ENCODE assay signal across 27 cellular contexts in the genomic region with DNA sequence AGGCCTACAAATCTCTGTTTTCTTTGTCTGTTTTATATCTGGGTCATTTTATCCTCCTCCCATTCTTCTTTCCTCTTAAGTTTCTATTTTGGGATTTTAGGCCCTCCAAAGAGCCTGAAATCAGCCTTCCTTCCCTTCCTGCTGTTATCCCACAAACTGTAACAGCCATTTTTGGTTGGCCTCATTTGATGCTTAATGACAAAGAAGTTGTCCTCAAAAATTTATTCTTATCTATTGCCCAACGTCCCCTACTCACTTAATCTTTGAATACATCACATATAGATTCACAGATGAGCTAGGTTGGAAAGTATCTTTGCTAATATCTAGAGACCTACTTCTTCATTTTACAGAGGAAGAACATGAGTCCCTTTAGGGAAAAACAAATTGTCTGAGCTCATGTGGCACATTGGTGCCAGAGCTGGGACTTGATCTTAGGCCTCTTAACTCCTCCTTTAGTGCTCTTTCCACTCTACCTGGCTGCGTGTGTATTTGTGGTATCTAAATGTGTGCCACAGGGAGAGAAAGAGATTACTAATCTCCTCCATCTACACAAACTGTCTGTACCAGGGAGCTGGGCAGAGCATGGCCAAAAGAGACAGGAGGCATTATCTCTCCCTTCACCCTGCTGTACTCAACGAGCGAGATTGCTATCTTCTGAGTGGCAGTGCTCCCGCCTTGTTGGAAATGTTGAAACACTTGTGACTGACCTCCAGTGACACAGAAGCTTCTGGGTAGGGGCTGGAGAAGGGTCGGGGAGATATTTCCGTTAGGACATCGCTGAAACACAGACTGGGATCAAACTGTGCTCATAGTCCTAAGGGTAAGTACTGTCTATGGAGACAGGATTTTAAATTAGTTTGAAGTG. TPM values are rescaled to one million over a fixed set of nuclear protein-coding genes. Genes with fewer than 3 reads are reported as not detected.
DNase-seq lines count a peak whose midpoint lies in the region; ATAC-seq and TF ChIP-seq lines count a peak whose summit lies in the region.
"Had no signal": no experiment of that assay in that cellular context is flagged by ENCODE, and none has a peak within 500 bp of the region (broad histone marks: within the 10 kb centered on the region; RNA-seq: fewer than 3 reads in every experiment).

No MANE protein-coding gene starts in this region.

- POLR2A ChIA-PET in SK-N-SH (lab: Yijun Ruan, JAX), result no interaction called here
- POLR2A ChIA-PET in activated B cell treated with CpG ODN at 0.5 μM for 24 hours (lab: Charles Lee), result interaction anchor here (0.6 to 2.9 kb wide), 8 partner anchors 16 to 48 kb away, joined by 3 to 12 read pairs (median 4); no protein-coding TSS in a partner anchor

- TF ChIP-seq CTCF in SK-N-SH (IDR thresholded peaks at IDR 0.05) (no peak), activated B cell treated with CpG ODN at 0.5 μM for 24 hours (IDR thresholded peaks at IDR 0.05) (no peak), uterus (IDR thresholded peaks at IDR 0.05) (no peak)

- no peak overlapping the region for H3K4me3 ChIP-seq in SK-N-SH (ENCODE audit: low read depth in 2 of 2, low read length in 1 of 2)
- H3K4me3 ChIP-seq in uterus, result no peak overlapping the region
- H3K4me3 ChIP-seq: heart left ventricle, left lung, upper lobe of left lung had no signal

- H3K4me3 Mint-ChIP-seq in activated B cell treated with CpG ODN at 0.5 μM for 24 hours, result no peak overlapping the region
- H3K4me3 Mint-ChIP-seq: activated T-cell treated with anti-CD3 and anti-CD28 coated beads, Interleukin-2, amount 50 U/mL, for 4 hours; IgD-negative memory B cell had no signal

- no peak overlapping the region for H3K9ac ChIP-seq in SK-N-SH

- H3K9me3 Mint-ChIP-seq in activated B cell treated with CpG ODN at 0.5 μM for 24 hours, result no peaks in the 10 kb centered on the region
- H3K9me3 Mint-ChIP-seq: activated T-cell treated with anti-CD3 and anti-CD28 coated beads, Interleukin-2, amount 50 U/mL, for 4 hours; IgD-negative memory B cell had no signal

- H3K9me3 ChIP-seq in SK-N-SH (no peaks in the 10 kb centered on the region), uterus (no peaks in the 10 kb centered on the region)
- H3K9me3 ChIP-seq: heart left ventricle, left lung, upper lobe of left lung had no signal

- 69% methylated on average over 8 of the region's 8 CpGs for WGBS in SK-N-SH (ENCODE audit: low lambda C conversion rate)

- H3K27me3 Mint-ChIP-seq in activated B cell treated with CpG ODN at 0.5 μM for 24 hours, result no peaks in the 10 kb centered on the region
- H3K27me3 Mint-ChIP-seq: IgD-negative memory B cell had no signal

- H3K27ac Mint-ChIP-seq in activated B cell treated with CpG ODN at 0.5 μM for 24 hours, result peak overlapping the region; percentile 85
- H3K27ac Mint-ChIP-seq: IgD-negative memory B cell had no signal

- no peak overlapping the region for H2AFZ ChIP-seq in SK-N-SH (ENCODE audit: low read depth)

- H4K20me1 ChIP-seq in SK-N-SH (ENCODE audit: insufficient read depth), result no peaks in the 10 kb centered on the region

- no peak for TF ChIP-seq POLR2A in uterus (IDR thresholded peaks at IDR 0.05)

- no peaks in the 10 kb centered on the region for H3K79me2 ChIP-seq in SK-N-SH (ENCODE audit: insufficient read depth)

- peaks cover 39% of the 10 kb centered on the region for H3K4me1 Mint-ChIP-seq in activated B cell treated with CpG ODN at 0.5 μM for 24 hours

- no peak overlapping the region for H3K4me2 ChIP-seq in SK-N-SH

- H3K36me3 ChIP-seq in SK-N-SH (replicated peaks in 1 of 2; ENCODE audit: control insufficient read depth in 1 of 2, insufficient read depth in 2 of 2, low read length in 1 of 2), result no peaks in the 10 kb centered on the region
- no peaks in the 10 kb centered on the region for H3K36me3 ChIP-seq in uterus
- H3K36me3 ChIP-seq: heart left ventricle, left lung, upper lobe of left lung had no signal

- no peaks in the 10 kb centered on the region for H3F3A ChIP-seq in SK-N-SH (replicated peaks; ENCODE audit: insufficient read depth)

- TF ChIP-seq EP300 in SK-N-SH (IDR thresholded peaks at IDR 0.05; ENCODE audit: borderline replicate concordance in 1 of 2, low read depth in 1 of 2, low read length in 1 of 2), result no peak

- H3K36me3 Mint-ChIP-seq in activated B cell treated with CpG ODN at 0.5 μM for 24 hours (ENCODE audit: low read depth), result no peaks in the 10 kb centered on the region
- H3K36me3 Mint-ChIP-seq: IgD-negative memory B cell had no signal

- CTCF ChIA-PET in SK-N-SH (lab: Yijun Ruan, JAX) (interaction anchor here (1.0 to 3.6 kb wide), 5 partner anchors 9 to 53 kb away, joined by 3 to 16 read pairs (median 4); no protein-coding TSS in a partner anchor), activated B cell treated with CpG ODN at 0.5 μM for 24 hours (lab: Charles Lee) (interaction anchor here (1.6 to 6.2 kb wide), 4 partner anchors 23 to 106 kb away, joined by 4 to 28 read pairs (median 7); no protein-coding TSS in a partner anchor)

- TF ChIP-seq RAD21 in SK-N-SH (IDR thresholded peaks at IDR 0.05; ENCODE audit: low read length), result no peak

- H3K27ac ChIP-seq in SK-N-SH (ENCODE audit: low read depth in 2 of 2, low read length in 1 of 2), result no peak overlapping the region
- peak overlapping the region; percentile 45 to 70 for H3K27ac ChIP-seq in uterus
- H3K27ac ChIP-seq: heart left ventricle, left lung, upper lobe of left lung had no signal

- intact Hi-C loops in activated B cell treated with CpG ODN at 0.5 μM for 24 hours (cut with micrococcal nuclease) (no loop called here), uterus (cut with DNase I; ENCODE audit: low total_unique reads) (no loop called here)

- ATAC-seq in SK-N-SH treated with all-trans-retinoic acid at 6 μM for 48 hours (no peak), activated B cell treated with CpG ODN at 0.5 μM for 24 hours (ENCODE audit: low read depth) (peak; percentile 60)
- ATAC-seq: activated T-cell treated with anti-CD3 and anti-CD28 coated beads, Interleukin-2, amount 50 U/mL, for 4 hours; heart left ventricle; left lung; PC-3 had no signal

- peaks cover 20% of the 10 kb centered on the region; the same call in 1 of the 2 replicates for H3K27me3 ChIP-seq in SK-N-SH (ENCODE audit: insufficient read depth)
- H3K27me3 ChIP-seq in uterus, result no peaks in the 10 kb centered on the region
- H3K27me3 ChIP-seq: heart left ventricle, left lung, upper lobe of left lung had no signal

- peaks cover 0 to 7% of the 10 kb centered on the region in 2 experiments; a peak in 2 of 4 replicates for H3K4me1 ChIP-seq in SK-N-SH (ENCODE audit: control insufficient read depth in 1 of 2, insufficient read depth in 2 of 2, low read depth in 1 of 2, low read length in 1 of 2)
- H3K4me1 ChIP-seq in uterus, result no peaks in the 10 kb centered on the region
- H3K4me1 ChIP-seq: left lung, upper lobe of left lung had no signal

- no peaks in the 10 kb centered on the region for H3K9me2 ChIP-seq in SK-N-SH

- DNase-seq in SK-N-SH, result no peak
- peak; percentile 75 for DNase-seq in NOMO-1 treated with dmso at 0.1 percent for 144 hours (lab: John Stamatoyannopoulos, UW; ENCODE audit: unreplicated experiment)
- no peak for DNase-seq in activated B cell treated with CpG ODN at 0.5 μM for 24 hours
- DNase-seq in uterus, result no peak
- DNase-seq in NCI-H2196 (lab: John Stamatoyannopoulos, UW; ENCODE audit: unreplicated experiment), result no peak
- no peak for DNase-seq in HK-2 (ENCODE audit: unreplicated experiment)
- DNase-seq in COLO668 (lab: John Stamatoyannopoulos, UW; ENCODE audit: unreplicated experiment), result no peak
- DNase-seq: activated naive CD4-positive, alpha-beta T cell treated with Interleukin-2 at 50 U/mL for 16 hours; activated T-cell treated with anti-CD3 and anti-CD28 coated beads, Interleukin-2, amount 50 U/mL, for 4 hours; amygdala; dermis blood vessel endothelial cell; DMS 273 treated with DMSO at 0.1 percent for 48 hours; heart left ventricle; left lung; NCI-H1092; NCI-H526 treated with DMSO at 0.1 percent for 48 hours; PC-3; SHP77 had no signal

TF ChIP-seq in SK-N-SH, 30 proteins besides CTCF, POLR2A, EP300 and RAD21 (continues in another document):
- peak; percentile 88 for TF ChIP-seq GATA2 (CRISPR knock-in tag; IDR thresholded peaks at IDR 0.05)
- TF ChIP-seq, protein P1, sequence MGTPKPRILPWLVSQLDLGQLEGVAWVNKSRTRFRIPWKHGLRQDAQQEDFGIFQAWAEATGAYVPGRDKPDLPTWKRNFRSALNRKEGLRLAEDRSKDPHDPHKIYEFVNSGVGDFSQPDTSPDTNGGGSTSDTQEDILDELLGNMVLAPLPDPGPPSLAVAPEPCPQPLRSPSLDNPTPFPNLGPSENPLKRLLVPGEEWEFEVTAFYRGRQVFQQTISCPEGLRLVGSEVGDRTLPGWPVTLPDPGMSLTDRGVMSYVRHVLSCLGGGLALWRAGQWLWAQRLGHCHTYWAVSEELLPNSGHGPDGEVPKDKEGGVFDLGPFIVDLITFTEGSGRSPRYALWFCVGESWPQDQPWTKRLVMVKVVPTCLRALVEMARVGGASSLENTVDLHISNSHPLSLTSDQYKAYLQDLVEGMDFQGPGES (IDR thresholded peaks at IDR 0.05; ENCODE audit: low read depth, low read length), result no peak

TF ChIP-seq in SK-N-SH treated with all-trans-retinoic acid at 6 μM for 48 hours, 23 proteins besides CTCF, POLR2A, EP300 and RAD21:
- TF ChIP-seq GLIS3 (CRISPR knock-in tag; IDR thresholded peaks at IDR 0.05), result no peak
- TF ChIP-seq ZNF8 (CRISPR knock-in tag; IDR thresholded peaks at IDR 0.05), result no peak
- TF ChIP-seq ZNF565 (CRISPR knock-in tag; conservative IDR thresholded peaks at IDR 0.05; ENCODE audit: low read depth), result no peak
- TF ChIP-seq ZFP3 (CRISPR knock-in tag; IDR thresholded peaks at IDR 0.05), result no peak
- TF ChIP-seq TOX (CRISPR knock-in tag; IDR thresholded peaks at IDR 0.05; ENCODE audit: borderline replicate concordance), result no peak

RNA-seq across cellular contexts. Expression of a gene that starts 30.1 kb away (rescaled TPM):
- not detected in 2 replicates for polyA plus RNA-seq in SK-N-SH (2012; rRNA removed)
- not detected in 2 replicates for polyA plus RNA-seq in SK-N-SH (2012; cell fraction: cytosol; rRNA removed)
- polyA plus RNA-seq in SK-N-SH (2012; cell fraction: nucleus; rRNA removed), result not detected in 2 replicates
- total RNA-seq in activated B cell treated with CpG ODN at 0.5 μM for 24 hours (30.4 and 34.8 TPM in 2 replicates), uterus (1 to 10 TPM in 3 of 4 donors, not detected in 1; 3.6 to 6.4 (median 5.6) TPM)
- total RNA-seq: activated T-cell treated with anti-CD3 and anti-CD28 coated beads, Interleukin-2, amount 50 U/mL, for 4 hours; dermis blood vessel endothelial cell; endothelial cell of umbilical vein; G401; PC-3; T-helper 2 cell treated with Interferon-gamma antibody and Interleukin-4, amounts not matched to agents 100 ng/mL and 5 ng/mL, for 36 hours had no signal
- polyA plus RNA-seq: BJ, endothelial cell of umbilical vein had no signal

RNA-seq across cellular contexts. Expression of a gene that starts 34.1 kb away (rescaled TPM):
- polyA plus RNA-seq in SK-N-SH (2012; rRNA removed), result not detected in 2 replicates
- polyA plus RNA-seq in SK-N-SH (2012; cell fraction: cytosol; rRNA removed), result not detected in 2 replicates
- not detected in 2 replicates for polyA plus RNA-seq in SK-N-SH (2012; cell fraction: nucleus; rRNA removed)
- not detected in 2 replicates for total RNA-seq in activated B cell treated with CpG ODN at 0.5 μM for 24 hours
- under 1 TPM in 2 of 4 donors, not detected in 2; 0.18 to 0.62 TPM for total RNA-seq in uterus
- total RNA-seq: activated T-cell treated with anti-CD3 and anti-CD28 coated beads, Interleukin-2, amount 50 U/mL, for 4 hours; cardiac septum; dermis blood vessel endothelial cell; endothelial cell of umbilical vein; G401; heart left ventricle; left lung; renal cortical epithelial cell; T-helper 2 cell treated with Interferon-gamma antibody and Interleukin-4, amounts not matched to agents 100 ng/mL and 5 ng/mL, for 36 hours; upper lobe of left lung had no signal
- polyA plus RNA-seq: BJ, endothelial cell of umbilical vein, heart left ventricle, IgD-negative memory B cell had no signal

RNA-seq across cellular contexts. Expression of a gene that starts 59.4 kb away (rescaled TPM):
- polyA plus RNA-seq in SK-N-SH (2012; rRNA removed), result not detected in 2 replicates
- 0.01 TPM in 1 of 2 replicates, not detected in the other for polyA plus RNA-seq in SK-N-SH (2012; cell fraction: cytosol; rRNA removed)
- not detected in 2 replicates for polyA plus RNA-seq in SK-N-SH (2012; cell fraction: nucleus; rRNA removed)
- total RNA-seq in activated B cell treated with CpG ODN at 0.5 μM for 24 hours (not detected in 2 replicates), uterus (under 1 TPM in 1 of 4 donors, not detected in 3; 0.21 TPM)
- total RNA-seq: cardiac septum; dermis blood vessel endothelial cell; endothelial cell of umbilical vein; G401; T-helper 2 cell treated with Interferon-gamma antibody and Interleukin-4, amounts not matched to agents 100 ng/mL and 5 ng/mL, for 36 hours had no signal
- polyA plus RNA-seq: BJ, heart left ventricle, IgD-negative memory B cell had no signal

Comparison
In these comparisons a context has a peak if more than half of its experiments do, and no peak if none do; other contexts are left out.
1. H3K27ac ChIP-seq: peak in uterus (2 of 2); none in SK-N-SH (0 of 2).